In the genomic region with DNA sequence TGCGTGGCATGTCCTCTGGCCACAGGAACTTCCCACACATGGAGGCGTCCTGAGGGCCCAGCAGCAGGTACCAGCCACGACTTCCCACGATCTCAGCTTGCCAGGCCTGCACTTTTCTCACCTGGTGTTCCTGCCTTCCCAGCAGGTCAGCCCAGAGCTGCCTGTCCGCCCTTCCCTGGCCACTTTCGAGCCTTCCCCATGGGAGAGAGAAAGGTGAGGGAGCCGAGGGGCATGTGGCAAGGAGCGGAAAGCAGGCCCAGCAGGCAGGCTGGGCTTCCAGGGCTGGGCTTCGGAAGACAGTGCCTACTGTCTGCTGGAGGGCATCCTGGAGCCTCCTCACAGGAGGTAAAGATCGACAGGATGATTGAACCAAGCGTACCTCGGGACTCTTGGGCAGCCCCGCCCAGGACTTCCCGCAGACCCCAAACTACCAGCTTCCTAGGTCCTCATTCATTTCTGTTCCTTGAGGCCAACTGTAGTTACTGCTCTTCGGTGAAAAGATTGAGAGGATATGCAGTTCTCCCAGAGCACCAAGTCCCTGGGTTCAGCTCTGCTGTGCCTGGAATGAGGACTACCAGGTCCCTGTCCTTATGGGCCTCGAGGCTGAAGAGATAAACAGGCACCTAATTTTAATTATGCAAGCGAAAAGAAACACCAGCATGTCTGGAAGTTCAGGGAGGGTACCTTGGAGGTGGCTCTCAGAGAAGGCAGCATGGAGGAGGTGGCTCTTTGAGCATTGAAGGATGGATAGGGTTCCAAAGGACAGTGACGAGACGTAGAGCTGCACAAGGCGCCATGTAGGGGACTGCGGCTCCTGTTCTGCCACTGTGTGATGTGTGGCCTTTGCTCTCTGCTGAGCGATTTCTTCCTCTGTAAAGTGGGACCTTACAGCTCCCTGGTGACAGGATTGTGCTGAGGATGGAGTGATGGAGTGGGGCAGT, we compare ENCODE assay signal across 11 cellular contexts.
A peak's percentile ranks its signal among the peaks of the same experiment; 100 is the strongest.
DNase-seq lines count a peak whose midpoint lies in the region; ATAC-seq and TF ChIP-seq lines count a peak whose summit lies in the region.
"Had no signal": no experiment of that assay in that cellular context is flagged by ENCODE, and none has a peak within 500 bp of the region (broad histone marks: within the 10 kb centered on the region; RNA-seq: fewer than 3 reads in every experiment).

No MANE protein-coding gene starts in this region.

- CTCF ChIA-PET in Calu3 (lab: Charles Lee): interaction anchor here (0.6 to 1.3 kb wide), 7 partner anchors 7 to 1207 kb away, joined by 3 to 7 read pairs (median 4); no protein-coding TSS in a partner anchor
- CTCF ChIA-PET in naive thymus-derived CD4-positive, alpha-beta T cell (lab: Charles Lee): no interaction called here

- ATAC-seq in SK-N-SH treated with all-trans-retinoic acid at 6 μM for 48 hours: no peak
- no peak for ATAC-seq in HG03442 (IDR thresholded peaks at IDR 0.05; ENCODE audit: unreplicated experiment)
- no peak for ATAC-seq in natural killer cell
- ATAC-seq in naive thymus-derived CD4-positive, alpha-beta T cell: no peak

- intact Hi-C loops in Calu3 (cut with micrococcal nuclease; ENCODE audit: unreplicated experiment) (no loop called here), natural killer cell (cut with micrococcal nuclease) (no loop called here)
- intact Hi-C loops in naive thymus-derived CD4-positive, alpha-beta T cell (cut with micrococcal nuclease): no loop called here

- H3K9ac ChIP-seq in iPS-20b (ENCODE audit: low read depth, low read length) (peak overlapping the region; percentile 79; the same call in 1 of the 2 replicates), skeletal muscle tissue (ENCODE audit: low read depth in 1 of 3, low read length in 3 of 3) (peak overlapping the region in 1 of 3 donors; percentile 50)

- no peak overlapping the region for H3K4me3 ChIP-seq in iPS-20b (ENCODE audit: low read length)
- no peak overlapping the region for H3K4me3 ChIP-seq in skeletal muscle tissue (ENCODE audit: low read length in 3 of 3)
- H3K4me3 ChIP-seq in naive thymus-derived CD4-positive, alpha-beta T cell (ENCODE audit: low read length): no peak overlapping the region

- H3K27ac ChIP-seq in iPS-20b (ENCODE audit: low read length) (peak overlapping the region; percentile 89), skeletal muscle tissue (ENCODE audit: low read depth, low read length) (peak overlapping the region; percentile 45)
- H3K27ac ChIP-seq in naive thymus-derived CD4-positive, alpha-beta T cell (ENCODE audit: low read depth, low read length): no peak overlapping the region
- H3K27ac ChIP-seq: neutrophil had no signal

- peaks cover 59% of the 10 kb centered on the region for H3K4me1 Mint-ChIP-seq in Calu3 (ENCODE audit: low read depth, unreplicated experiment)
- peaks cover 18 to 50% of the 10 kb centered on the region in 2 donors for H3K4me1 Mint-ChIP-seq in natural killer cell
- H3K4me1 Mint-ChIP-seq in naive thymus-derived CD4-positive, alpha-beta T cell: peaks cover 0 to 5% (median 0%) of the 10 kb centered on the region in 7 donors

- no peaks in the 10 kb centered on the region; the same call in 1 of the 2 replicates for H3K36me3 ChIP-seq in iPS-20b (ENCODE audit: insufficient read depth, low read depth, low read length)
- H3K36me3 ChIP-seq in skeletal muscle tissue (ENCODE audit: control insufficient read depth in 3 of 3, insufficient read depth in 3 of 3, low read length in 3 of 3): no peaks in the 10 kb centered on the region
- H3K36me3 ChIP-seq in naive thymus-derived CD4-positive, alpha-beta T cell (ENCODE audit: control insufficient read depth in 2 of 3, insufficient read depth in 3 of 3, low read length in 3 of 3): no peaks in the 10 kb centered on the region
- H3K36me3 ChIP-seq: brain microvascular endothelial cell, neutrophil had no signal

- POLR2A ChIA-PET in naive thymus-derived CD4-positive, alpha-beta T cell (lab: Charles Lee): no interaction called here

- H3K4me3 Mint-ChIP-seq in Calu3 (ENCODE audit: low read depth, unreplicated experiment) (peak overlapping the region; percentile 3), natural killer cell (no peak overlapping the region)
- no peak overlapping the region for H3K4me3 Mint-ChIP-seq in naive thymus-derived CD4-positive, alpha-beta T cell

- H3K4me1 ChIP-seq in iPS-20b (ENCODE audit: insufficient read depth, low read length) (peaks cover 35% of the 10 kb centered on the region), skeletal muscle tissue (ENCODE audit: control insufficient read depth in 3 of 3, insufficient read depth in 3 of 3, low read length in 3 of 3) (peaks cover 92 to 99% (median 95%) of the 10 kb centered on the region in 3 donors)
- no peaks in the 10 kb centered on the region for H3K4me1 ChIP-seq in naive thymus-derived CD4-positive, alpha-beta T cell (ENCODE audit: control insufficient read depth in 2 of 2, insufficient read depth in 2 of 2, low read length in 2 of 2)

- H3K36me3 Mint-ChIP-seq in Calu3 (ENCODE audit: insufficient read depth, unreplicated experiment) (peaks cover 20% of the 10 kb centered on the region), natural killer cell (no peaks in the 10 kb centered on the region)
- H3K36me3 Mint-ChIP-seq in naive thymus-derived CD4-positive, alpha-beta T cell: peaks cover 0 to 2% (median 0%) of the 10 kb centered on the region in 5 donors

- no TSS peak for BruUV-seq in Calu3 (replicated peaks; lab: Mats Ljungman, UMichigan)

- H3K27me3 ChIP-seq in iPS-20b (ENCODE audit: insufficient read depth, low read length) (no peaks in the 10 kb centered on the region), skeletal muscle tissue (ENCODE audit: control insufficient read depth in 3 of 3, insufficient read depth in 3 of 3, low read length in 3 of 3) (no peaks in the 10 kb centered on the region)
- H3K27me3 ChIP-seq in naive thymus-derived CD4-positive, alpha-beta T cell (ENCODE audit: control insufficient read depth in 2 of 2, insufficient read depth in 2 of 2, low read length in 2 of 2): no peaks in the 10 kb centered on the region
- H3K27me3 ChIP-seq: brain microvascular endothelial cell, neutrophil had no signal

- TF ChIP-seq CTCF in Calu3 (IDR thresholded peaks at IDR 0.05; ENCODE audit: unreplicated experiment): no peak
- TF ChIP-seq CTCF in natural killer cell (IDR thresholded peaks at IDR 0.05): no peak

- DNase-seq in Calu3: no peak
- no peak for DNase-seq in stimulated activated CD4-positive, alpha-beta T cell treated with anti-CD3 and anti-CD28 coated beads, Interleukin-12 subunit alpha, Interleukin-12 subunit beta, amount 100 ng/mL, for 4 hours
- no peak for DNase-seq in natural killer cell
- DNase-seq in naive thymus-derived CD4-positive, alpha-beta T cell: no peak
- DNase-seq: NCI-H524 had no signal

- no peaks in the 10 kb centered on the region for H3K9me3 ChIP-seq in iPS-20b (ENCODE audit: insufficient read depth, low read depth, low read length)
- H3K9me3 ChIP-seq in skeletal muscle tissue (ENCODE audit: control insufficient read depth in 3 of 3, low read length in 3 of 3): no peaks in the 10 kb centered on the region
- no peaks in the 10 kb centered on the region for H3K9me3 ChIP-seq in naive thymus-derived CD4-positive, alpha-beta T cell (ENCODE audit: control insufficient read depth in 2 of 3, low read length in 3 of 3)
- H3K9me3 ChIP-seq: neutrophil had no signal

- peak overlapping the region; percentile 43 for H3K27ac Mint-ChIP-seq in Calu3 (ENCODE audit: unreplicated experiment)
- peak overlapping the region in 1 of 2 donors; percentile 76 for H3K27ac Mint-ChIP-seq in natural killer cell
- H3K27ac Mint-ChIP-seq in naive thymus-derived CD4-positive, alpha-beta T cell: peak overlapping the region in 1 of 9 donors; percentile 60

- H3K27me3 Mint-ChIP-seq in Calu3 (ENCODE audit: unreplicated experiment): no peaks in the 10 kb centered on the region
- H3K27me3 Mint-ChIP-seq in natural killer cell (ENCODE audit: low read depth in 2 of 2): no peaks in the 10 kb centered on the region
- H3K27me3 Mint-ChIP-seq in naive thymus-derived CD4-positive, alpha-beta T cell: no peaks in the 10 kb centered on the region

- H3K9me3 Mint-ChIP-seq in Calu3 (ENCODE audit: low read depth, unreplicated experiment) (no peaks in the 10 kb centered on the region), natural killer cell (no peaks in the 10 kb centered on the region)
- H3K9me3 Mint-ChIP-seq in naive thymus-derived CD4-positive, alpha-beta T cell: no peaks in the 10 kb centered on the region

TF ChIP-seq in SK-N-SH treated with all-trans-retinoic acid at 6 μM for 48 hours, 23 proteins besides CTCF, POLR2A, EP300 and RAD21:
- TF ChIP-seq OSR1 (CRISPR knock-in tag; IDR thresholded peaks at IDR 0.05) (no peak), ZFP3 (CRISPR knock-in tag; IDR thresholded peaks at IDR 0.05) (peak; percentile 51; the same call in 1 of the 2 replicates), GLIS3 (CRISPR knock-in tag; IDR thresholded peaks at IDR 0.05) (no peak)
